Comparison of ENCODE assay signal across 8 cellular contexts in genomic region chr7:155069992-155070827, GRCh38. TPM values are rescaled to one million over a fixed set of nuclear protein-coding genes. Genes with fewer than 3 reads are reported as not detected.
A peak's percentile ranks its signal among the peaks of the same experiment; 100 is the strongest.
DNase-seq lines count a peak whose midpoint lies in the region; ATAC-seq and TF ChIP-seq lines count a peak whose summit lies in the region.

HTR5A (plus strand) TSS chr7:155070324; CDS start chr7:155070900, 576 bp downstream.

- H3K9me3 ChIP-seq in OCI-LY7 (ENCODE audit: low read length): no peaks in the 10 kb centered on the region

- H3K9me3 Mint-ChIP-seq in nephron progenitor cell: no peaks in the 10 kb centered on the region

- BruUV-seq in OCI-LY7 (replicated peaks; lab: Mats Ljungman, UMichigan): no TSS peak

- TF ChIP-seq CTCF in OCI-LY7 (conservative IDR thresholded peaks at IDR 0.05; ENCODE audit: low read length): no peak
- TF ChIP-seq CTCF in fibroblast of mammary gland (conservative IDR thresholded peaks at IDR 0.05; ENCODE audit: control insufficient read depth, insufficient read depth, low read depth, low read length): no peak
- TF ChIP-seq CTCF in nephron progenitor cell (IDR thresholded peaks at IDR 0.05): no peak

- no peaks in the 10 kb centered on the region for H3K36me3 ChIP-seq in OCI-LY7 (ENCODE audit: insufficient read depth, low read length)

- H3K4me3 ChIP-seq in OCI-LY7 (ENCODE audit: low read depth, low read length, poor library complexity, severe bottlenecking) (no peak within 1 kb of the TSS), fibroblast of mammary gland (ENCODE audit: control insufficient read depth, low read depth, low read length) (no peak within 1 kb of the TSS)

- no peak within 1 kb of the TSS for H3K27ac ChIP-seq in OCI-LY7 (ENCODE audit: low read depth, low read length, poor library complexity, severe bottlenecking)

- H3K4me1 Mint-ChIP-seq in nephron progenitor cell: no peaks in the 10 kb centered on the region

- no peaks in the 10 kb centered on the region for H3K79me2 ChIP-seq in OCI-LY7 (ENCODE audit: insufficient read depth, low read depth, low read length)

- peaks cover 57% of the 10 kb centered on the region for H3K27me3 Mint-ChIP-seq in nephron progenitor cell (ENCODE audit: low read depth, poor library complexity)

- intact Hi-C loops in OCI-LY7 (cut with micrococcal nuclease; ENCODE audit: unreplicated experiment): no loop called here

- H3K4me2 ChIP-seq in OCI-LY7 (ENCODE audit: low read length): no peak within 1 kb of the TSS

- no peak within 1 kb of the TSS for H3K4me3 Mint-ChIP-seq in nephron progenitor cell

- peak; percentile 46 for DNase-seq in A172 (ENCODE audit: low spot score)
- peak; percentile 22 for DNase-seq in OCI-LY7 (ENCODE audit: low spot score)
- peak; percentile 43 for DNase-seq in activated T-helper 1 cell treated with Interleukin-2 at 50 U/mL for 16 hours (ENCODE audit: low read depth)
- peak; percentile 75 for DNase-seq in fibroblast of mammary gland (ENCODE audit: low read depth)
- peak; percentile 99 for DNase-seq in nephron progenitor cell
- peak; percentile 49 for DNase-seq in stimulated activated naive CD4-positive, alpha-beta T cell treated with Interleukin-2 at 50 U/mL for 16 hours (lab: John Stamatoyannopoulos, UW)

- POLR2A ChIA-PET in OCI-LY7 (lab: Charles Lee): interaction anchor here (0.8 kb wide), 1 partner anchor 24 kb away, joined by 3 read pairs; no protein-coding TSS in a partner anchor

- ATAC-seq in GM18858 (IDR thresholded peaks at IDR 0.05; ENCODE audit: unreplicated experiment) (peak; percentile 76), HG03039 (IDR thresholded peaks at IDR 0.05; ENCODE audit: unreplicated experiment) (peak; percentile 82)

- no peaks in the 10 kb centered on the region for H3K9me2 ChIP-seq in OCI-LY7 (ENCODE audit: insufficient read depth, low read length)

- no peak within 1 kb of the TSS for H2AFZ ChIP-seq in OCI-LY7 (ENCODE audit: low read length)

- no peaks in the 10 kb centered on the region for H3K4me1 ChIP-seq in OCI-LY7 (ENCODE audit: insufficient read depth, low read length, poor library complexity, severe bottlenecking)

- H3K27ac Mint-ChIP-seq in nephron progenitor cell: no peak within 1 kb of the TSS

- no peaks in the 10 kb centered on the region for H3K36me3 Mint-ChIP-seq in nephron progenitor cell (ENCODE audit: low read depth)

- CTCF ChIA-PET in OCI-LY7 (lab: Charles Lee; ENCODE audit: unreplicated experiment): no interaction called here

- H4K20me1 ChIP-seq in OCI-LY7 (ENCODE audit: insufficient read depth, low read length): no peaks in the 10 kb centered on the region

RNA-seq across cellular contexts. Expression of gene HTR5A, which starts in this region (rescaled TPM):
- total RNA-seq in A172 (2014; rRNA removed; shearing (Covaris generic)): not detected in 2 replicates
- total RNA-seq in OCI-LY7 (2014; rRNA removed; shearing (Covaris generic)): not detected in 2 replicates
- not detected in 2 replicates for total RNA-seq in OCI-LY7 (2022)

Comparison
In these comparisons a context has a peak if more than half of its experiments do, and no peak if none do; other contexts are left out.
1. Peak in DNase-seq in A172; RNA of the gene not detected or under 1 TPM.
2. Peak in DNase-seq in OCI-LY7; RNA of the gene not detected or under 1 TPM.
3. DNase-seq: peak in every context shown above with its lines; median percentile 99 in nephron progenitor cell; 75 in fibroblast of mammary gland; 49 in stimulated activated naive CD4-positive, alpha-beta T cell treated with Interleukin-2 at 50 U/mL for 16 hours; 46 in A172; 43 in activated T-helper 1 cell treated with Interleukin-2 at 50 U/mL for 16 hours; 22 in OCI-LY7.